15 cellular contexts compared by ENCODE assay signal in genomic region chr3:132629928-132630327, GRCh38. TPM values are rescaled to one million over a fixed set of nuclear protein-coding genes. Genes with fewer than 3 reads are reported as not detected.
DNase-seq lines count a peak whose midpoint lies in the region; ATAC-seq and TF ChIP-seq lines count a peak whose summit lies in the region.
"Had no signal": no experiment of that assay in that cellular context is flagged by ENCODE, and none has a peak within 500 bp of the region (broad histone marks: within the 10 kb centered on the region; RNA-seq: fewer than 3 reads in every experiment).

No MANE protein-coding gene starts in this region.

- in situ Hi-C loops in astrocyte of the cerebellum (cut with HindIII; ENCODE audit: low sequenced_read_pairs) = loop anchor here (25.0 kb wide), 1 partner anchor 93 kb away; no protein-coding TSS in a partner anchor

- ATAC-seq in GM18502 (IDR thresholded peaks at IDR 0.05; ENCODE audit: poor library complexity, unreplicated experiment) (no peak), HG03039 (IDR thresholded peaks at IDR 0.05; ENCODE audit: unreplicated experiment) (no peak)
- ATAC-seq: natural killer cell had no signal

- H3K4me3 ChIP-seq in AG04450 (ENCODE audit: low read depth, low read length) = no peak overlapping the region
- no peak overlapping the region for H3K4me3 ChIP-seq in astrocyte of the cerebellum (ENCODE audit: low read depth, low read length)

- H3K9me3 ChIP-seq in AG04450 (ENCODE audit: control insufficient read depth, insufficient read depth, low read length) = no peaks in the 10 kb centered on the region
- H3K9me3 ChIP-seq: BE2C had no signal

- no peaks in the 10 kb centered on the region for H3K27me3 ChIP-seq in AG04450 (ENCODE audit: control insufficient read depth, insufficient read depth, low read length)
- H3K27me3 ChIP-seq: BE2C had no signal

- TF ChIP-seq CTCF in AG04450 (IDR thresholded peaks at IDR 0.05; ENCODE audit: low read depth, low read length) (no peak), astrocyte of the cerebellum (IDR thresholded peaks at IDR 0.05; ENCODE audit: low read depth, low read length, missing control alignments) (no peak)

- DNase-seq in AG04450 (ENCODE audit: low read depth, low spot score) (peak; percentile 1), HT1080 (ENCODE audit: low read depth) (peak; percentile 84), astrocyte of the cerebellum (ENCODE audit: low read depth) (peak; percentile 24), iris pigment epithelial cell (ENCODE audit: low read depth) (peak; percentile 76), pons (ENCODE audit: low spot score) (no peak), T1000 (lab: John Stamatoyannopoulos, UW) (no peak)
- DNase-seq: activated CD4-positive, alpha-beta T cell treated with anti-CD3 and anti-CD28 coated beads, Interleukin-2, amount 50 U/mL, for 48 hours; activated gamma-delta T cell treated with Interleukin-2 at 50 U/mL for 16 hours; BE2C; cerebellar nuclear complex; natural killer cell; NCI-H526 had no signal

- H3K27ac ChIP-seq in AG04450 (ENCODE audit: low read depth, low read length) = no peak overlapping the region
- H3K27ac ChIP-seq: HL-60 had no signal

- CTCF ChIA-PET in AG04450 (lab: Charles Lee) = no interaction called here

- POLR2A ChIA-PET in AG04450 (lab: Yijun Ruan, JAX) = no interaction called here

RNA-seq across cellular contexts. Expression of gene ACAD11, which starts 29.7 kb away (rescaled TPM):
- polyA plus RNA-seq in AG04450 (2011; rRNA removed) = 21.9 and 23.3 TPM in 2 replicates
- polyA minus RNA-seq in AG04450 (2011; rRNA and poly(A)+ RNA removed) = 16.0 and 19.4 TPM in 2 replicates
- total RNA-seq in HT1080 (2014; rRNA removed; shearing (Covaris generic)) = 13.8 and 20.2 TPM in 2 replicates
- polyA plus RNA-seq in HT1080 (2015; cell fraction: cytosol; rRNA removed) = 12.7 and 16.2 TPM in 2 replicates
- polyA plus RNA-seq in HT1080 (2015; cell fraction: nucleus; rRNA removed) = 90.4 and 104 TPM in 2 replicates

RNA-seq across cellular contexts. Expression of gene UBA5, which starts 30.2 kb away (rescaled TPM):
- polyA plus RNA-seq in AG04450 (2011; rRNA removed) = 39.0 and 54.0 TPM in 2 replicates
- 17.7 and 35.4 TPM in 2 replicates for polyA minus RNA-seq in AG04450 (2011; rRNA and poly(A)+ RNA removed)
- 63.4 and 63.9 TPM in 2 replicates for total RNA-seq in HT1080 (2014; rRNA removed; shearing (Covaris generic))
- polyA plus RNA-seq in HT1080 (2015; cell fraction: cytosol; rRNA removed) = 56.1 and 70.8 TPM in 2 replicates
- 88.2 and 96.3 TPM in 2 replicates for polyA plus RNA-seq in HT1080 (2015; cell fraction: nucleus; rRNA removed)

RNA-seq across cellular contexts. Expression of gene ACKR4, which starts 32.9 kb away (rescaled TPM):
- 0.10 and 0.20 TPM in 2 replicates for polyA plus RNA-seq in AG04450 (2011; rRNA removed)
- polyA minus RNA-seq in AG04450 (2011; rRNA and poly(A)+ RNA removed) = not detected in 2 replicates
- total RNA-seq in HT1080 (2014; rRNA removed; shearing (Covaris generic)) = not detected in 2 replicates
- polyA plus RNA-seq in HT1080 (2015; cell fraction: cytosol; rRNA removed) = not detected in 2 replicates
- 0.32 TPM in 1 of 2 replicates, not detected in the other for polyA plus RNA-seq in HT1080 (2015; cell fraction: nucleus; rRNA removed)

Comparison
In these comparisons a context has a peak if more than half of its experiments do, and no peak if none do; other contexts are left out.
1. DNase-seq: peak in AG04450 (single experiment), HT1080 (single experiment), astrocyte of the cerebellum (single experiment) and iris pigment epithelial cell (single experiment); none in pons (single experiment) and T1000 (single experiment).